In genomic region chr6:36683656-36684446, GRCh38 we compare ENCODE assay signal across 1 cellular context.
A peak's percentile ranks its signal among the peaks of the same experiment; 100 is the strongest.
TF ChIP-seq lines count a peak whose summit lies in the region.

No MANE protein-coding gene starts in this region.

TF ChIP-seq in HepG2, 621 proteins besides CTCF, POLR2A, EP300 and RAD21 (continued from another document and continues in another):
- TF ChIP-seq SNAPC4 (CRISPR knock-in tag; IDR thresholded peaks at IDR 0.05) (0 out of 2 replicates have a peak, but pooled peaks have one; percentile 27), ZNF318 (CRISPR knock-in tag; IDR thresholded peaks at IDR 0.05) (peak; percentile 70; the same call in 1 of the 2 replicates), ELK4 (CRISPR knock-in tag; IDR thresholded peaks at IDR 0.05; ENCODE audit: borderline replicate concordance) (no peak), ZNF143 (CRISPR knock-in tag; IDR thresholded peaks at IDR 0.05) (no peak), ZKSCAN5 (CRISPR knock-in tag; IDR thresholded peaks at IDR 0.05) (no peak), ZNF331 (CRISPR knock-in tag; IDR thresholded peaks at IDR 0.05) (peak; percentile 77), NR2F2 (IDR thresholded peaks at IDR 0.05; ENCODE audit: borderline replicate concordance, low read depth) (peak; percentile 100), ZNF615 (CRISPR knock-in tag; IDR thresholded peaks at IDR 0.05; ENCODE audit: borderline replicate concordance) (no peak), ZNF329 (CRISPR knock-in tag; IDR thresholded peaks at IDR 0.05; ENCODE audit: low read depth) (0 out of 2 replicates have a peak, but pooled peaks have one; percentile 37), ATF2 (CRISPR knock-in tag; IDR thresholded peaks at IDR 0.05) (peak; percentile 78), ZBTB2 (CRISPR knock-in tag; IDR thresholded peaks at IDR 0.05; ENCODE audit: low read depth) (peak; percentile 42; the same call in 1 of the 2 replicates), ZNF317 (CRISPR knock-in tag; IDR thresholded peaks at IDR 0.05) (peak; percentile 53; the same call in 1 of the 2 replicates), PHF8 (CRISPR knock-in tag; IDR thresholded peaks at IDR 0.05) (no peak; the same call in 1 of the 2 replicates), TGIF2 (CRISPR knock-in tag; IDR thresholded peaks at IDR 0.05) (no peak), HNF4G (IDR thresholded peaks at IDR 0.05; ENCODE audit: borderline replicate concordance, low read depth, low read length) (peak; percentile 94), HNF4G (CRISPR knock-in tag; IDR thresholded peaks at IDR 0.05; ENCODE audit: borderline replicate concordance, low read depth) (peak; percentile 75), ZNF766 (CRISPR knock-in tag; IDR thresholded peaks at IDR 0.05; ENCODE audit: borderline replicate concordance) (0 out of 2 replicates have a peak, but pooled peaks have one; percentile 49), CSRNP1 (CRISPR knock-in tag; IDR thresholded peaks at IDR 0.05) (peak; percentile 98), ZNF710 (CRISPR knock-in tag; IDR thresholded peaks at IDR 0.05; ENCODE audit: borderline replicate concordance) (peak; percentile 77; the same call in 1 of the 2 replicates), ZNF260 (CRISPR knock-in tag; IDR thresholded peaks at IDR 0.05; ENCODE audit: borderline replicate concordance, low read depth) (no peak), ZBTB3 (CRISPR knock-in tag; IDR thresholded peaks at IDR 0.05; ENCODE audit: borderline replicate concordance, low read depth) (0 out of 2 replicates have a peak, but pooled peaks have one; percentile 70), PTBP1 (IDR thresholded peaks at IDR 0.05; ENCODE audit: low read depth, low read length, poor library complexity, severe bottlenecking) (no peak), NAIF1 (CRISPR knock-in tag; IDR thresholded peaks at IDR 0.05; ENCODE audit: borderline replicate concordance) (0 out of 2 replicates have a peak, but pooled peaks have one; percentile 44), ZNF883 (CRISPR knock-in tag; IDR thresholded peaks at IDR 0.05; ENCODE audit: not compliant biosample characterization) (peak; percentile 82), ZNF232 (CRISPR knock-in tag; IDR thresholded peaks at IDR 0.05; ENCODE audit: borderline replicate concordance) (peak; percentile 85; the same call in 1 of the 2 replicates), CBX5 (CRISPR knock-in tag; IDR thresholded peaks at IDR 0.05; ENCODE audit: borderline replicate concordance) (no peak), FOXK1 (CRISPR knock-in tag; IDR thresholded peaks at IDR 0.05; ENCODE audit: borderline replicate concordance, low read depth) (peak; percentile 75; the same call in 1 of the 2 replicates), TBX3 (IDR thresholded peaks at IDR 0.05; ENCODE audit: borderline replicate concordance) (peak; percentile 100), MLX (CRISPR knock-in tag; IDR thresholded peaks at IDR 0.05) (peak; percentile 39; the same call in 1 of the 2 replicates), ZNF576 (CRISPR knock-in tag; IDR thresholded peaks at IDR 0.05) (peak; percentile 10; the same call in 1 of the 2 replicates), ZNF446 (CRISPR knock-in tag; IDR thresholded peaks at IDR 0.05) (no peak), FOXP1 (IDR thresholded peaks at IDR 0.05) (0 out of 2 replicates have a peak, but pooled peaks have one; percentile 21), FOXP1 (CRISPR knock-in tag; IDR thresholded peaks at IDR 0.05) (peak; percentile 89)
